2 cellular contexts compared by ENCODE assay signal in genomic region chr6:29656157-29656556, GRCh38.
TF ChIP-seq lines count a peak whose summit lies in the region.

No MANE protein-coding gene starts in this region.

TF ChIP-seq in GM12891, 5 proteins besides CTCF, POLR2A, EP300 and RAD21:
- TF ChIP-seq TAF1 (IDR thresholded peaks at IDR 0.05; ENCODE audit: low read depth, low read length) (no peak), PAX5 (IDR thresholded peaks at IDR 0.05; ENCODE audit: insufficient read depth, low read length, severe bottlenecking) (no peak)

TF ChIP-seq in GM12878, 131 proteins besides CTCF, POLR2A, EP300 and RAD21:
- TF ChIP-seq IKZF2 (IDR thresholded peaks at IDR 0.05) = no peak
- peak in 1 of 2 experiments; percentile 56; a peak in 1 of 4 replicates for TF ChIP-seq SRF (IDR thresholded peaks at IDR 0.05; ENCODE audit: low read depth in 2 of 2, low read length in 2 of 2)
- TF ChIP-seq FOS (IDR thresholded peaks at IDR 0.05; ENCODE audit: borderline replicate concordance, extremely low read depth, insufficient read length) = no peak
- TF ChIP-seq ASH2L (IDR thresholded peaks at IDR 0.05; ENCODE audit: borderline replicate concordance, low read depth) = no peak
- TF ChIP-seq MEF2B (IDR thresholded peaks at IDR 0.05; ENCODE audit: partially characterized antibody, poor library complexity, severe bottlenecking) = peak; percentile 35
- no peak for TF ChIP-seq ESRRA (IDR thresholded peaks at IDR 0.05; ENCODE audit: low read length)
- TF ChIP-seq MEF2A (IDR thresholded peaks at IDR 0.05; ENCODE audit: insufficient read depth, low read depth, low read length) = peak; percentile 81
- TF ChIP-seq RBBP5 (conservative IDR thresholded peaks at IDR 0.05) = no peak
- no peak for TF ChIP-seq SKIL (IDR thresholded peaks at IDR 0.05; ENCODE audit: low read depth, poor library complexity, severe bottlenecking)
